ENCODE assay signal across 1 cellular context in genomic region chr4:4524364-4524763, GRCh38.
TF ChIP-seq lines count a peak whose summit lies in the region.

No MANE protein-coding gene starts in this region.

TF ChIP-seq in K562, 482 proteins besides CTCF, POLR2A, EP300 and RAD21 (continued from another document):
- no peak for TF ChIP-seq ZNF239 (CRISPR knock-in tag; IDR thresholded peaks at IDR 0.05)
